Comparison of ENCODE assay signal across 8 cellular contexts in the genomic region with DNA sequence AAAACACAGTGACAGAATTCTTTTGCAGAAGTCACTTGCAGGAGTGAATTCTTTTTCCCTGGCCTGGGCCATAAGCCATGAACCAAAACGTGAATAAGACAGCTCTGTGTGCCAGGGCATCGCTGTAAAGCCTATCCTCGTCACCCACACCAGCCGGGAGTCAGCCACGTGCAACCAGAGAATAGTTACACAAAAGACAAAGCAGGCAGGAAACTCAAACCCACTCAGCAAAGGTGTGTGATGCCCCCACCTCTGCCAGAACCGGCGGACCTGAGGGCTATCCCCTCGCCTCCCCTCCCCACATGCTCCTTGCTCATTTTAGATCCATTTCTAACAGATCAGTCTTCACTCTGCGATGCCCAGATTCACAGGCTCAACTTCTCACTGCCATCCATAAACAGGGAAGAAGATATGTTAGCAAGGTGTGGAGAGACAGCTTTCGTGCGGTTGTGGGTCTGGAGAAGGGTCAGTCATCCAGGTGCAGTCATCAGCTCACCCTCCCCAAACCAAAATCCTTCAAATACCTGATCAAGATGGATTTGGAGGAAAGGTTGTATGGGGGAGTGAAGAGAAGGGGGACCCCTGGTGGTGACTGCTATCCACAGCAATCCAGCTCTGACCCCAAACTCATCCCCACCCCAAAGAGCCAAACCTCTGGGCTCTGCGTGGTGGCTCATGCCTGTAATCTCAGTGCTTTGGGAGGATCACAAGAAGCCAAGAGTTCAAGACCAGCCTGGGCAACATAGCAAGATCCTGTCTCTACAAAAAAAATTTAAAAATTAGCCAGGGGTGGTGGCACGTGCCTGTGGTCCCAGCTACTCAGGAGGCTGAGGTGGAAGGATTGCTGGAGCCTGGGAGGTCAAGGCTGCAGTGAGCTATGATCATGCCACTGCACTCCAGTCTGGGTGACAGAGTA.
A peak's percentile ranks its signal among the peaks of the same experiment; 100 is the strongest.
DNase-seq lines count a peak whose midpoint lies in the region; ATAC-seq and TF ChIP-seq lines count a peak whose summit lies in the region.

No MANE protein-coding gene starts in this region.

- peak; percentile 30 to 65 (median 64) for TF ChIP-seq CTCF in ascending aorta (IDR thresholded peaks at IDR 0.05)

- DNase-seq in NCI-H510A treated with DMSO at 0.1 percent for 48 hours (lab: John Stamatoyannopoulos, UW) (peak; percentile 25), NCI-H510A (lab: John Stamatoyannopoulos, UW) (no peak), RKO (ENCODE audit: low spot score) (peak; percentile 39), ascending aorta (ENCODE audit: low spot score in 2 of 2) (peak in 1 of 2 donors; percentile 63), islet precursor cell (peak; percentile 57)

- H3K4me1 Mint-ChIP-seq in stimulated activated memory B cell treated with anti-CD40 and anti-IgM and Interleukin-4, amounts not matched to agents 10 μg/mL and 1 μg/mL and 100 μg/mL, for 72 hours: no peaks in the 10 kb centered on the region

- ATAC-seq in HG02981 (IDR thresholded peaks at IDR 0.05; ENCODE audit: unreplicated experiment) (peak; percentile 71), HG02763 (IDR thresholded peaks at IDR 0.05; ENCODE audit: unreplicated experiment) (no peak)
- peak; percentile 48 for ATAC-seq in stimulated activated memory B cell treated with anti-CD40 and anti-IgM and Interleukin-4, amounts not matched to agents 10 μg/mL and 1 μg/mL and 100 μg/mL, for 72 hours

- H3K9me3 Mint-ChIP-seq in stimulated activated memory B cell treated with anti-CD40 and anti-IgM and Interleukin-4, amounts not matched to agents 10 μg/mL and 1 μg/mL and 100 μg/mL, for 72 hours: no peaks in the 10 kb centered on the region

- no peaks in the 10 kb centered on the region for H3K27me3 ChIP-seq in ascending aorta

- intact Hi-C loops in ascending aorta (cut with DNase I): loop anchor here (1.0 to 5.0 kb wide), 2 partner anchors 95 to 184 kb away; no protein-coding TSS in a partner anchor

- H3K9me3 ChIP-seq in ascending aorta: no peaks in the 10 kb centered on the region

- H3K4me3 ChIP-seq in ascending aorta: no peak overlapping the region

- no peak overlapping the region for H3K27ac Mint-ChIP-seq in stimulated activated memory B cell treated with anti-CD40 and anti-IgM and Interleukin-4, amounts not matched to agents 10 μg/mL and 1 μg/mL and 100 μg/mL, for 72 hours

- peaks cover 27% of the 10 kb centered on the region for H3K27me3 Mint-ChIP-seq in stimulated activated memory B cell treated with anti-CD40 and anti-IgM and Interleukin-4, amounts not matched to agents 10 μg/mL and 1 μg/mL and 100 μg/mL, for 72 hours

- peaks cover 0 to 6% of the 10 kb centered on the region in 2 donors for H3K4me1 ChIP-seq in ascending aorta

- H3K36me3 Mint-ChIP-seq in stimulated activated memory B cell treated with anti-CD40 and anti-IgM and Interleukin-4, amounts not matched to agents 10 μg/mL and 1 μg/mL and 100 μg/mL, for 72 hours: no peaks in the 10 kb centered on the region

- no peak overlapping the region for H3K4me3 Mint-ChIP-seq in stimulated activated memory B cell treated with anti-CD40 and anti-IgM and Interleukin-4, amounts not matched to agents 10 μg/mL and 1 μg/mL and 100 μg/mL, for 72 hours

- H3K27ac ChIP-seq in ascending aorta: no peak overlapping the region

- no peaks in the 10 kb centered on the region for H3K36me3 ChIP-seq in ascending aorta
